ENCODE assay signal across 8 cellular contexts in genomic region chr6:28977351-28978136, GRCh38. TPM values are rescaled to one million over a fixed set of nuclear protein-coding genes. Genes with fewer than 3 reads are reported as not detected.
DNase-seq lines count a peak whose midpoint lies in the region; ATAC-seq and TF ChIP-seq lines count a peak whose summit lies in the region.

No MANE protein-coding gene starts in this region.

- H3K4me3 Mint-ChIP-seq in naive B cell: peak overlapping the region; percentile 74 to 90 (median 86)

- H3K4me3 ChIP-seq in coronary artery: peak overlapping the region; percentile 37

- H3K36me3 Mint-ChIP-seq in naive B cell: peaks cover 9 to 13% of the 10 kb centered on the region in 2 donors

- H3K27ac Mint-ChIP-seq in naive B cell: peak overlapping the region in 1 of 6 donors; percentile 92

- H3K27me3 Mint-ChIP-seq in naive B cell: peaks cover 18 to 45% (median 33%) of the 10 kb centered on the region in 3 donors

- peaks cover 0 to 7% (median 3%) of the 10 kb centered on the region in 7 donors for H3K9me3 Mint-ChIP-seq in naive B cell

- ATAC-seq in naive B cell (ENCODE audit: low read depth in 2 of 2) (peak in 1 of 2 donors; percentile 20), HG02571 (IDR thresholded peaks at IDR 0.05; ENCODE audit: unreplicated experiment) (no peak)

- peaks cover 34 to 40% (median 38%) of the 10 kb centered on the region in 3 donors for H3K4me1 Mint-ChIP-seq in naive B cell

- DNase-seq in Daoy (ENCODE audit: low read depth) (peak; percentile 59), RKO (ENCODE audit: low spot score) (peak; percentile 59), coronary artery (ENCODE audit: low spot score) (no peak), naive B cell (peak; percentile 23), Ammon's horn (ENCODE audit: low spot score) (no peak), cortex of kidney (lab: John Stamatoyannopoulos, UW) (no peak), NCI-H1694 treated with DMSO at 0.1 percent for 48 hours (lab: John Stamatoyannopoulos, UW) (no peak)

- H3K27ac ChIP-seq in coronary artery: peak overlapping the region in 1 of 2 donors; percentile 23

- no peak for TF ChIP-seq CTCF in coronary artery (IDR thresholded peaks at IDR 0.05)

RNA-seq across cellular contexts. Expression of gene ZNF311, which starts 27.6 kb away (rescaled TPM):
- 0.74 and 2.1 TPM in 2 replicates for total RNA-seq in Daoy (2014; rRNA removed; shearing (Covaris generic))
- polyA plus RNA-seq in naive B cell (ENCODE audit: low read depth in 6 of 6): not detected

RNA-seq across cellular contexts. Expression of gene TRIM27, which starts 53.8 kb away (rescaled TPM):
- 114 and 117 TPM in 2 replicates for total RNA-seq in Daoy (2014; rRNA removed; shearing (Covaris generic))
- 10 to 100 TPM; 39.8 to 67.0 (median 54.1) TPM for polyA plus RNA-seq in naive B cell (ENCODE audit: low read depth in 6 of 6)

Comparison
In these comparisons a context has a peak if more than half of its experiments do, and no peak if none do; other contexts are left out.
1. DNase-seq: peak in Daoy (single experiment), RKO (single experiment) and naive B cell (single experiment); none in coronary artery (single experiment), Ammon's horn (single experiment), cortex of kidney (single experiment) and NCI-H1694 treated with DMSO at 0.1 percent for 48 hours (single experiment).